19 cellular contexts compared by ENCODE assay signal in genomic region chr2:241235396-241235795, GRCh38. TPM values are rescaled to one million over a fixed set of nuclear protein-coding genes. Genes with fewer than 3 reads are reported as not detected.
A peak's percentile ranks its signal among the peaks of the same experiment; 100 is the strongest.
DNase-seq lines count a peak whose midpoint lies in the region; ATAC-seq and TF ChIP-seq lines count a peak whose summit lies in the region.
"Had no signal": no experiment of that assay in that cellular context is flagged by ENCODE, and none has a peak within 500 bp of the region (broad histone marks: within the 10 kb centered on the region; RNA-seq: fewer than 3 reads in every experiment).

No MANE protein-coding gene starts in this region.

- H2BK15ac ChIP-seq in mesenchymal stem cell (ENCODE audit: low read depth, poor library complexity, severe bottlenecking): no peak overlapping the region

- H2AFZ ChIP-seq in mesenchymal stem cell (ENCODE audit: low read depth, low read length): no peak overlapping the region

- H3K27me3 Mint-ChIP-seq in CD8-positive, alpha-beta T cell (ENCODE audit: low read depth): no peaks in the 10 kb centered on the region

- H3K18ac ChIP-seq in mesenchymal stem cell (ENCODE audit: low read depth in 1 of 2, low read length in 2 of 2): no peak overlapping the region

- H2BK12ac ChIP-seq in mesenchymal stem cell (ENCODE audit: low read length in 2 of 2): peak overlapping the region in 1 of 2 experiments; percentile 23

- intact Hi-C loops in Right ventricle myocardium superior (cut with DNase I): no loop called here
- intact Hi-C loops in CD8-positive, alpha-beta T cell (cut with DNase I, micrococcal nuclease): no loop called here

- H3K27ac Mint-ChIP-seq in CD8-positive, alpha-beta T cell: no peak overlapping the region

- no peak overlapping the region for H2BK120ac ChIP-seq in mesenchymal stem cell (ENCODE audit: low read depth, low read length)

- H4K8ac ChIP-seq in mesenchymal stem cell (ENCODE audit: low read length): no peak overlapping the region

- H3K4me1 Mint-ChIP-seq in CD8-positive, alpha-beta T cell (ENCODE audit: low read depth): no peaks in the 10 kb centered on the region

- H3K23ac ChIP-seq in mesenchymal stem cell (ENCODE audit: low read length in 2 of 2): no peak overlapping the region

- H3K79me1 ChIP-seq in mesenchymal stem cell (replicated peaks; ENCODE audit: low read length, poor library complexity, severe bottlenecking): peaks cover 51% of the 10 kb centered on the region

- H3K36me3 ChIP-seq in right atrium auricular region (peaks cover 98% of the 10 kb centered on the region), mesenchymal stem cell (ENCODE audit: control insufficient read depth in 1 of 2, insufficient read depth in 2 of 2, low read depth in 1 of 2, low read length in 2 of 2) (peaks cover 96 to 99% of the 10 kb centered on the region in 2 experiments)
- peaks cover 86% of the 10 kb centered on the region for H3K36me3 ChIP-seq in CD8-positive, alpha-beta T cell (ENCODE audit: insufficient read depth, low read length)

- H2AK5ac ChIP-seq in mesenchymal stem cell (ENCODE audit: low read length, severe bottlenecking): no peak overlapping the region

- no peak overlapping the region for H3K27ac ChIP-seq in right atrium auricular region
- no peak overlapping the region for H3K27ac ChIP-seq in mesenchymal stem cell (ENCODE audit: low read length, poor library complexity, severe bottlenecking)
- no peak overlapping the region for H3K27ac ChIP-seq in CD8-positive, alpha-beta T cell (ENCODE audit: low read depth, low read length)
- H3K27ac ChIP-seq: C4-2B, Peyer's patch had no signal

- H3K4me3 ChIP-seq in right atrium auricular region (no peak overlapping the region), mesenchymal stem cell (ENCODE audit: insufficient read depth in 1 of 2, low read depth in 1 of 2, low read length in 2 of 2) (no peak overlapping the region)
- H3K4me3 ChIP-seq in CD8-positive, alpha-beta T cell (ENCODE audit: low read depth, low read length): no peak overlapping the region
- H3K4me3 ChIP-seq: Peyer's patch had no signal

- no peaks in the 10 kb centered on the region for H3K9me3 Mint-ChIP-seq in CD8-positive, alpha-beta T cell

- H3K4me3 Mint-ChIP-seq in CD8-positive, alpha-beta T cell: no peak overlapping the region

- no peak overlapping the region for H3K9ac ChIP-seq in mesenchymal stem cell (ENCODE audit: low read length)

- no peaks in the 10 kb centered on the region for H3K9me3 ChIP-seq in right atrium auricular region
- no peaks in the 10 kb centered on the region for H3K9me3 ChIP-seq in mesenchymal stem cell (ENCODE audit: control insufficient read depth, low read length)
- no peaks in the 10 kb centered on the region for H3K9me3 ChIP-seq in CD8-positive, alpha-beta T cell (ENCODE audit: low read length)
- H3K9me3 ChIP-seq: Peyer's patch had no signal

- ATAC-seq in Right ventricle myocardium superior (ENCODE audit: poor library complexity) (no peak), GM18907 (IDR thresholded peaks at IDR 0.05; ENCODE audit: unreplicated experiment) (no peak), HG03039 (IDR thresholded peaks at IDR 0.05; ENCODE audit: unreplicated experiment) (no peak)
- ATAC-seq in CD8-positive, alpha-beta T cell: no peak
- ATAC-seq: HCT116 had no signal

- H3K27me3 ChIP-seq in right atrium auricular region (no peaks in the 10 kb centered on the region), mesenchymal stem cell (ENCODE audit: control insufficient read depth in 1 of 2, insufficient read depth in 1 of 2, low read length in 2 of 2) (no peaks in the 10 kb centered on the region)
- no peaks in the 10 kb centered on the region for H3K27me3 ChIP-seq in CD8-positive, alpha-beta T cell (ENCODE audit: insufficient read depth, low read length)
- H3K27me3 ChIP-seq: Peyer's patch had no signal

- TF ChIP-seq CTCF in right atrium auricular region (IDR thresholded peaks at IDR 0.05): no peak
- TF ChIP-seq CTCF in CD8-positive, alpha-beta T cell (IDR thresholded peaks at IDR 0.05): no peak

- WGBS in mesenchymal stem cell: 75% methylated on average over 10 of the region's 10 CpGs

- H3K14ac ChIP-seq in mesenchymal stem cell (ENCODE audit: low read length in 2 of 2): no peak overlapping the region

- DNase-seq in Right ventricle myocardium superior: peak; percentile 8
- no peak for DNase-seq in right atrium auricular region (ENCODE audit: low spot score)
- peak; percentile 34 to 45 for DNase-seq in dermis microvascular lymphatic vessel endothelial cell (ENCODE audit: low read depth in 2 of 2)
- no peak for DNase-seq in mesenchymal stem cell
- no peak for DNase-seq in D341Med (ENCODE audit: low spot score)
- no peak for DNase-seq in CD8-positive, alpha-beta T cell
- DNase-seq: DMS53, GDM1, Kasumi-1, NCI-H1694 treated with DMSO at 0.1 percent for 48 hours, NCI-H2081 treated with DMSO at 0.1 percent for 48 hours, NCI-H2171 treated with DMSO at 0.1 percent for 48 hours, NCI-H524 treated with DMSO at 0.1 percent for 48 hours, NCI-H82 had no signal

- H3K36me3 Mint-ChIP-seq in CD8-positive, alpha-beta T cell: peaks cover 99% of the 10 kb centered on the region

- no peak overlapping the region for H3K4me2 ChIP-seq in mesenchymal stem cell (ENCODE audit: low read length, poor library complexity, severe bottlenecking)

- H4K91ac ChIP-seq in mesenchymal stem cell (ENCODE audit: low read length): peak overlapping the region; percentile 18

- no peaks in the 10 kb centered on the region for H3K4me1 ChIP-seq in right atrium auricular region
- H3K4me1 ChIP-seq in mesenchymal stem cell (ENCODE audit: control insufficient read depth, insufficient read depth, low read depth, low read length): peaks cover 12% of the 10 kb centered on the region
- no peaks in the 10 kb centered on the region for H3K4me1 ChIP-seq in CD8-positive, alpha-beta T cell (ENCODE audit: insufficient read depth, low read length)
- H3K4me1 ChIP-seq: Peyer's patch had no signal

- POLR2A ChIA-PET in CD8-positive, alpha-beta T cell (lab: Charles Lee): no interaction called here

- no peak overlapping the region for H2BK5ac ChIP-seq in mesenchymal stem cell (ENCODE audit: low read depth, low read length, poor library complexity, severe bottlenecking)

- H3K4ac ChIP-seq in mesenchymal stem cell (ENCODE audit: low read depth in 1 of 2, low read length in 2 of 2): no peak overlapping the region

- CTCF ChIA-PET in CD8-positive, alpha-beta T cell (lab: Charles Lee): interaction anchor here (0.6 kb wide), 1 partner anchor 321 kb away, joined by 3 read pairs; no protein-coding TSS in a partner anchor

RNA-seq across cellular contexts. Expression of gene ANO7, which starts 46.9 kb away (rescaled TPM):
- total RNA-seq in Right ventricle myocardium superior (0.35 TPM), right atrium auricular region (1 to 10 TPM; 1.1 to 1.3 TPM), dermis microvascular lymphatic vessel endothelial cell (1.0 and 2.7 TPM in 2 replicates)
- polyA plus RNA-seq in mesenchymal stem cell (2013, experiment 1 of 2): 1.5 TPM
- polyA plus RNA-seq in mesenchymal stem cell (2013, experiment 2 of 2): 1.4 TPM
- total RNA-seq in CD8-positive, alpha-beta T cell: under 1 TPM in 1 of 2 experiments, not detected in 1; 0.30 TPM

Comparison
In these comparisons a context has a peak if more than half of its experiments do, and no peak if none do; other contexts are left out.
1. DNase-seq: peak in Right ventricle myocardium superior (single experiment) and dermis microvascular lymphatic vessel endothelial cell (2 of 2); none in right atrium auricular region (single experiment), mesenchymal stem cell (single experiment), D341Med (single experiment) and CD8-positive, alpha-beta T cell (0 of 7).